16 cellular contexts compared by ENCODE assay signal in genomic region chr7:148289630-148290029, GRCh38.
DNase-seq lines count a peak whose midpoint lies in the region; ATAC-seq, FAIRE-seq and TF ChIP-seq lines count a peak whose summit lies in the region.
"Had no signal": no experiment of that assay in that cellular context is flagged by ENCODE, and none has a peak within 500 bp of the region (broad histone marks: within the 10 kb centered on the region; RNA-seq: fewer than 3 reads in every experiment).

No MANE protein-coding gene starts in this region.

- no peak overlapping the region for H3K14ac ChIP-seq in H9 (ENCODE audit: insufficient read depth, low read length)

- no peak overlapping the region for H2BK15ac ChIP-seq in H9 (ENCODE audit: low read depth, low read length)

- H3K9me3 ChIP-seq in H9 (ENCODE audit: control insufficient read depth, low read depth, low read length): no peaks in the 10 kb centered on the region
- H3K9me3 ChIP-seq: thyroid gland had no signal

- H4K20me1 ChIP-seq in H9 (ENCODE audit: control insufficient read depth, insufficient read depth, insufficient read length): no peaks in the 10 kb centered on the region

- no peak overlapping the region for H2BK12ac ChIP-seq in H9 (ENCODE audit: insufficient read length, low read depth, low read length)

- no peak overlapping the region for H3K23ac ChIP-seq in H9 (ENCODE audit: insufficient read length, low read depth, low read length)

- peaks cover 3% of the 10 kb centered on the region; the same call in 1 of the 2 replicates for H3K4me1 ChIP-seq in H9 (ENCODE audit: insufficient read depth, low read length)
- H3K4me1 ChIP-seq: heart left ventricle, thyroid gland had no signal

- no CpG with 5 or more reads among the region's 1 CpG for WGBS in H9 (ENCODE audit: extremely low coverage, insufficient read length, low lambda C conversion rate)

- no peak overlapping the region for H2BK20ac ChIP-seq in H9 (ENCODE audit: low read depth, low read length, poor library complexity, severe bottlenecking)

- peak; percentile 78 for FAIRE-seq in GM12891 (lab: Jason Lieb, UNC)

- ATAC-seq in GM21447 (IDR thresholded peaks at IDR 0.05; ENCODE audit: unreplicated experiment): peak; percentile 65
- ATAC-seq in HG03378 (IDR thresholded peaks at IDR 0.05; ENCODE audit: unreplicated experiment): peak; percentile 46
- ATAC-seq in GM18858 (IDR thresholded peaks at IDR 0.05; ENCODE audit: unreplicated experiment): no peak
- ATAC-seq in HG02678 (IDR thresholded peaks at IDR 0.05; ENCODE audit: unreplicated experiment): no peak
- no peak for ATAC-seq in GM21825 (IDR thresholded peaks at IDR 0.05; ENCODE audit: unreplicated experiment)
- ATAC-seq: esophagus mucosa, heart left ventricle had no signal

- no peak overlapping the region for H2AK5ac ChIP-seq in H9 (ENCODE audit: insufficient read length, low read length)

- H3K4me1 Mint-ChIP-seq in H9: peaks cover 25 to 34% of the 10 kb centered on the region in 2 experiments

- H3K36me3 Mint-ChIP-seq in H9 (ENCODE audit: insufficient read depth in 1 of 3, low read depth in 3 of 3): peaks cover 0 to 2% (median 0%) of the 10 kb centered on the region in 3 experiments; a peak in 3 of 7 replicates

- H3K27ac ChIP-seq in H9 (ENCODE audit: insufficient read length, low read depth, low read length): no peak overlapping the region
- H3K27ac ChIP-seq: coronary artery, heart left ventricle, thyroid gland had no signal

- no peak overlapping the region for H3K9ac ChIP-seq in H9 (ENCODE audit: extremely low read depth, insufficient read length, low read length)

- H2BK5ac ChIP-seq in H9 (ENCODE audit: insufficient read length, low read length): no peak overlapping the region

- H3K27ac Mint-ChIP-seq in H9: no peak overlapping the region
- H3K27ac Mint-ChIP-seq: activated T-helper 1 cell treated with anti-CD3 and anti-CD28 coated beads, Interleukin-12 subunit alpha, Interleukin-12 subunit beta, Interleukin-2, Interleukin-4 antibody, amounts not matched to agents 30 ng/mL and 10 ng/mL and 1 ng/mL, durations not matched to agents 14 hours and 24 hours and 36 hours had no signal

- H3K27me3 ChIP-seq in H9 (ENCODE audit: insufficient read depth, low read length): no peaks in the 10 kb centered on the region
- H3K27me3 ChIP-seq: thyroid gland had no signal

- no peak overlapping the region for H4K8ac ChIP-seq in H9 (replicated peaks; ENCODE audit: insufficient read length, low read depth, low read length)

- no peaks in the 10 kb centered on the region for H3K79me2 ChIP-seq in H9 (ENCODE audit: insufficient read depth, low read length)

- no peak overlapping the region for H3K4me2 ChIP-seq in H9 (ENCODE audit: insufficient read depth, insufficient read length, low read length)

- no peak overlapping the region for H2BK120ac ChIP-seq in H9 (ENCODE audit: low read depth, low read length, poor library complexity, severe bottlenecking)

- no peak overlapping the region for H3K56ac ChIP-seq in H9 (ENCODE audit: insufficient read length, low read depth, low read length)

- no peak overlapping the region for H2AFZ ChIP-seq in H9 (ENCODE audit: low read length)

- no peak overlapping the region for H3T11ph ChIP-seq in H9 (ENCODE audit: low read length)

- H3K79me1 ChIP-seq in H9 (ENCODE audit: insufficient read depth, low read depth, low read length, poor library complexity, severe bottlenecking): no peaks in the 10 kb centered on the region

- H3K9me3 Mint-ChIP-seq in H9: peaks cover 2 to 3% of the 10 kb centered on the region in 2 experiments; a peak in 4 of 5 replicates
- H3K9me3 Mint-ChIP-seq: activated T-helper 1 cell treated with anti-CD3 and anti-CD28 coated beads, Interleukin-12 subunit alpha, Interleukin-12 subunit beta, Interleukin-2, Interleukin-4 antibody, amounts not matched to agents 30 ng/mL and 10 ng/mL and 1 ng/mL, durations not matched to agents 14 hours and 24 hours and 36 hours had no signal

- H3K4me3 Mint-ChIP-seq in H9: no peak overlapping the region
- H3K4me3 Mint-ChIP-seq: activated T-helper 1 cell treated with anti-CD3 and anti-CD28 coated beads, Interleukin-12 subunit alpha, Interleukin-12 subunit beta, Interleukin-2, Interleukin-4 antibody, amounts not matched to agents 30 ng/mL and 10 ng/mL and 1 ng/mL, durations not matched to agents 14 hours and 24 hours and 36 hours had no signal

- H3K27me3 Mint-ChIP-seq in H9 (ENCODE audit: low read depth): no peaks in the 10 kb centered on the region

- no peak for TF ChIP-seq CTCF in H9 (conservative IDR thresholded peaks at IDR 0.05)

- DNase-seq in GM12891 (ENCODE audit: insufficient read length, low spot score): no peak
- peak; percentile 74 for DNase-seq in islet precursor cell
- DNase-seq in H9: no peak
- DNase-seq: activated CD4-positive, alpha-beta T cell treated with anti-CD3 and anti-CD28 coated beads for 48 hours; heart left ventricle; NCI-H2029 treated with DMSO at 0.1 percent for 48 hours; T-helper 2 cell; thyroid gland had no signal

- no peaks in the 10 kb centered on the region for H3K23me2 ChIP-seq in H9 (ENCODE audit: insufficient read length, low read depth, low read length, poor library complexity, severe bottlenecking)

- no peak overlapping the region for H3K4ac ChIP-seq in H9 (ENCODE audit: low read depth, low read length)

- no peak overlapping the region for H4K91ac ChIP-seq in H9 (ENCODE audit: insufficient read length, low read depth, low read length)

- H4K5ac ChIP-seq in H9 (ENCODE audit: insufficient read length, low read depth, low read length): no peak overlapping the region

- TF ChIP-seq POLR2A in GM12891 (IDR thresholded peaks at IDR 0.05; ENCODE audit: low read depth, low read length): no peak

- no peak overlapping the region for H3K18ac ChIP-seq in H9 (ENCODE audit: insufficient read length, low read depth, low read length)

TF ChIP-seq in GM12891, 5 proteins besides CTCF, POLR2A, EP300 and RAD21:
- no peak for TF ChIP-seq PAX5 (IDR thresholded peaks at IDR 0.05; ENCODE audit: insufficient read depth, low read length, severe bottlenecking)
- no peak for TF ChIP-seq POU2F2 (IDR thresholded peaks at IDR 0.05; ENCODE audit: low read depth, low read length)
- no peak for TF ChIP-seq TAF1 (IDR thresholded peaks at IDR 0.05; ENCODE audit: low read depth, low read length)
- TF ChIP-seq POLR2AphosphoS5 (IDR thresholded peaks at IDR 0.05; ENCODE audit: low read depth, low read length): no peak

Comparison
In these comparisons a context has a peak if more than half of its experiments do, and no peak if none do; other contexts are left out.
1. ATAC-seq: peak in GM21447 (single experiment) and HG03378 (single experiment); none in GM18858 (single experiment), HG02678 (single experiment) and GM21825 (single experiment).